11 cellular contexts compared by ENCODE assay signal in genomic region chr10:104120061-104120460, GRCh38. TPM values are rescaled to one million over a fixed set of nuclear protein-coding genes. Genes with fewer than 3 reads are reported as not detected.
DNase-seq lines count a peak whose midpoint lies in the region; ATAC-seq, FAIRE-seq and TF ChIP-seq lines count a peak whose summit lies in the region.
"Had no signal": no experiment of that assay in that cellular context is flagged by ENCODE, and none has a peak within 500 bp of the region (broad histone marks: within the 10 kb centered on the region; RNA-seq: fewer than 3 reads in every experiment).

No MANE protein-coding gene starts in this region.

- 36 to 65% methylated on average over 3 of the region's 3 CpGs for WGBS in esophagus squamous epithelium, 2 donors
- 65 to 71% (median 69%) methylated on average over 3 of the region's 3 CpGs for WGBS in psoas muscle, 3 donors

- H3K27ac ChIP-seq in PC-3 (ENCODE audit: low read length): peak overlapping the region; percentile 99
- peak overlapping the region; percentile 96 to 100 (median 98) for H3K27ac ChIP-seq in esophagus squamous epithelium
- peak overlapping the region; percentile 98 for H3K27ac ChIP-seq in psoas muscle
- H3K27ac ChIP-seq in SJCRH30: no peak overlapping the region

- CTCF ChIA-PET in PC-3 (lab: Charles Lee): interaction anchor here (0.6 kb wide), 2 partner anchors 155 to 222 kb away, joined by 4 read pairs; no protein-coding TSS in a partner anchor

- 0 out of 2 replicates have a peak overlapping the region, but pooled peaks have one; percentile 16 for H2AFZ ChIP-seq in PC-3 (ENCODE audit: low read length)

- H3K36me3 ChIP-seq in PC-3 (ENCODE audit: low read depth, low read length): no peaks in the 10 kb centered on the region
- peaks cover 0 to 5% (median 0%) of the 10 kb centered on the region in 3 donors for H3K36me3 ChIP-seq in esophagus squamous epithelium
- no peaks in the 10 kb centered on the region for H3K36me3 ChIP-seq in psoas muscle (ENCODE audit: insufficient read depth in 1 of 2, low read depth in 1 of 2)
- H3K36me3 ChIP-seq in SJCRH30: no peaks in the 10 kb centered on the region

- no peaks in the 10 kb centered on the region for H4K20me1 ChIP-seq in PC-3 (ENCODE audit: low read length)

- in situ Hi-C loops in KBM-7 (cut with MboI; ENCODE audit: low pct_unique_long_range_greater_than_20kb, low sequenced_read_pairs): no loop called here

- H3K9ac ChIP-seq in PC-3 (ENCODE audit: low read length): peak overlapping the region; percentile 99

- no peak for DNase-seq in GM12892 (ENCODE audit: insufficient read length)
- peak; percentile 53 for DNase-seq in PC-3
- no peak for DNase-seq in esophagus squamous epithelium (lab: John Stamatoyannopoulos, UW)
- no peak for DNase-seq in psoas muscle
- no peak for DNase-seq in iPS-NIHi7 (ENCODE audit: extremely low spot score)
- no peak for DNase-seq in KBM-7
- DNase-seq in SJCRH30: no peak
- DNase-seq: central memory CD4-positive, alpha-beta T cell; retina; SIG-M5 had no signal

- no peaks in the 10 kb centered on the region for H3K9me2 ChIP-seq in PC-3 (replicated peaks; ENCODE audit: low read length)

- peaks cover 51% of the 10 kb centered on the region for H3K4me1 ChIP-seq in PC-3 (ENCODE audit: insufficient read depth, low read length)
- peaks cover 8 to 74% (median 27%) of the 10 kb centered on the region in 3 donors for H3K4me1 ChIP-seq in esophagus squamous epithelium
- peaks cover 12% of the 10 kb centered on the region for H3K4me1 ChIP-seq in psoas muscle
- no peaks in the 10 kb centered on the region for H3K4me1 ChIP-seq in SJCRH30

- TF ChIP-seq POLR2A in GM12892 (IDR thresholded peaks at IDR 0.05; ENCODE audit: low read depth, low read length) (no peak), esophagus squamous epithelium (IDR thresholded peaks at IDR 0.05) (no peak)

- TF ChIP-seq CTCF in PC-3 (conservative IDR thresholded peaks at IDR 0.05; ENCODE audit: low read depth, low read length) (no peak), esophagus squamous epithelium (IDR thresholded peaks at IDR 0.05) (no peak), psoas muscle (IDR thresholded peaks at IDR 0.05) (no peak)

- ATAC-seq in PC-3 (peak; percentile 8; the same call in 1 of the 2 replicates), psoas muscle (no peak), GM21367 (IDR thresholded peaks at IDR 0.05; ENCODE audit: unreplicated experiment) (no peak)

- peak overlapping the region; percentile 81 for H3K4me3 ChIP-seq in PC-3 (ENCODE audit: low read length)
- H3K4me3 ChIP-seq in esophagus squamous epithelium: peak overlapping the region in 1 of 4 donors; percentile 67
- H3K4me3 ChIP-seq in psoas muscle: no peak overlapping the region
- no peak overlapping the region for H3K4me3 ChIP-seq in SJCRH30

- H3K27me3 ChIP-seq in PC-3 (ENCODE audit: low read length) (no peaks in the 10 kb centered on the region), esophagus squamous epithelium (no peaks in the 10 kb centered on the region), psoas muscle (ENCODE audit: insufficient read depth in 3 of 3, low read length in 2 of 3) (no peaks in the 10 kb centered on the region), SJCRH30 (peaks cover 3% of the 10 kb centered on the region; the same call in 1 of the 2 replicates)

- FAIRE-seq in GM12892 (lab: Jason Lieb, UNC): peak; percentile 44

- peaks cover 3% of the 10 kb centered on the region for H3F3A ChIP-seq in PC-3 (ENCODE audit: low read length, unreplicated experiment)

- H3K4me2 ChIP-seq in PC-3 (ENCODE audit: low read length): peak overlapping the region; percentile 95

- POLR2A ChIA-PET in PC-3 (lab: Charles Lee; ENCODE audit: unreplicated experiment): interaction anchor here (0.6 to 0.8 kb wide), 2 partner anchors 265 to 407 kb away, joined by 6 to 16 read pairs; no protein-coding TSS in a partner anchor

- H3K9me3 ChIP-seq in PC-3 (ENCODE audit: low read length) (no peaks in the 10 kb centered on the region), esophagus squamous epithelium (no peaks in the 10 kb centered on the region), psoas muscle (no peaks in the 10 kb centered on the region), SJCRH30 (replicated peaks) (no peaks in the 10 kb centered on the region)

- intact Hi-C loops in PC-3 (cut with micrococcal nuclease) (loop anchor here (1.0 to 5.0 kb wide), 3 partner anchors 10 to 153 kb away; partner anchors contain the start of gene SLK), esophagus squamous epithelium (cut with DNase I) (loop anchor here (5.0 to 10.0 kb wide), 2 partner anchors 145 to 233 kb away; partner anchors contain the start of gene GSTO2), psoas muscle (cut with DNase I) (loop anchor here (5.0 to 10.0 kb wide), 5 partner anchors 93 to 235 kb away; partner anchors contain the start of genes GSTO1 (in 1 of the 2) and SLK (in 1 of the 2))

- peaks cover 8% of the 10 kb centered on the region; the same call in 1 of the 2 replicates for H3K79me2 ChIP-seq in PC-3 (ENCODE audit: low read length)

- no TSS peak for BruUV-seq in PC-3 (replicated peaks; lab: Mats Ljungman, UMichigan)

RNA-seq across cellular contexts. Expression of gene SFR1, which starts 1.9 kb away (rescaled TPM):
- polyA plus RNA-seq in GM12892 (2012; ENCODE audit: missing spikeins): 16.7 TPM
- total RNA-seq in PC-3 (2014; rRNA removed) (2.9 and 4.7 TPM in 2 replicates), esophagus squamous epithelium (1 to 10 TPM; 2.7 to 9.3 (median 6.3) TPM), psoas muscle (1 to 10 TPM; 3.5 to 5.6 (median 3.9) TPM)
- polyA plus RNA-seq in psoas muscle: 1 to 10 TPM; 4.1 to 9.6 (median 5.5) TPM
- 12.6 and 14.2 TPM in 2 replicates for total RNA-seq in SJCRH30 (2014; rRNA removed; shearing (Covaris generic))

RNA-seq across cellular contexts. Expression of gene COL17A1, which starts 34.4 kb away (rescaled TPM):
- polyA plus RNA-seq in GM12892 (2012; ENCODE audit: missing spikeins): not detected
- total RNA-seq in PC-3 (2014; rRNA removed) (1.2 and 1.6 TPM in 2 replicates), esophagus squamous epithelium (100 to 1,000 TPM; 150 to 202 (median 191) TPM), psoas muscle (under 1 TPM in 1 of 4 donors, not detected in 3; 0.10 TPM)
- polyA plus RNA-seq in psoas muscle: under 1 TPM; 0.01 to 0.18 (median 0.01) TPM
- total RNA-seq in SJCRH30 (2014; rRNA removed; shearing (Covaris generic)): not detected in 2 replicates

Comparison
In these comparisons a context has a peak if more than half of its experiments do, and no peak if none do; other contexts are left out.
1. RNA of gene COL17A1, which starts 34.4 kb away (total RNA-seq): 150 to 202 TPM in esophagus squamous epithelium; 1.2 to 1.6 TPM in PC-3, 0.10 TPM in psoas muscle and not detected in SJCRH30; every median in the first group is over 10 times any median in the second.